Comparison of ENCODE assay signal across 30 cellular contexts in the genomic region with DNA sequence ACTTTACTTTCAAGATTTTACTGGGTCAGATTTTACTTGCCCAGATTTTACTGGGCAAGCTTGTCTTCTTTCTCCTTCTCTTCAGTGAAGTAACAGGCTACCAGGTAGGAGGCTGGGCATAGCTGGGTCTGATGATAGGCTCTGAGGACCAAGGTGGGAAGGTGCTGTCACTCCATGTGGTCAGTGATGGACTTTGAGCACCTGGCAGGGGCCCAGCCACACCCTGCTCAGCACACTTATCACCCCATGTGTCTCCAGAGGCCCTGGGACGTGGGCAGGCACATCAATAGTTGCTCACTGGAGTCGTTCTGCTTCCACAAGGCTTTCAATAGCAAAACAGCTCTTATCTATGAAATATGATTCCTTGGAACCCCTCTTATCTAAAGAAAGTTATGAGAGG.
"Had no signal": no experiment of that assay in that cellular context is flagged by ENCODE, and none has a peak within 500 bp of the region (broad histone marks: within the 10 kb centered on the region; RNA-seq: fewer than 3 reads in every experiment).

No MANE protein-coding gene starts in this region.

- DNase-seq: activated B cell treated with CpG ODN at 0.5 μM for 24 hours; activated CD4-positive, alpha-beta memory T cell treated with anti-CD3 and anti-CD28 coated beads for 36 hours; activated CD4-positive, alpha-beta T cell treated with anti-CD3 and anti-CD28 coated beads for 4 hours; activated CD4-positive, alpha-beta T cell treated with anti-CD3 and anti-CD28 coated beads, Interleukin-2, amount 10 ng/mL, durations not matched to agents 24 days and 14 days; activated CD4-positive, alpha-beta T cell treated with anti-CD3 and anti-CD28 coated beads, Interleukin-2, amount 50 U/mL, for 1 hour; activated CD4-positive, alpha-beta T cell treated with anti-CD3 and anti-CD28 coated beads, Interleukin-2, amount 50 U/mL, for 4 hours; activated CD4-positive, CD25-positive, alpha-beta regulatory T cell treated with anti-CD3 and anti-CD28 coated beads, Interleukin-2, amount 50 U/mL, for 72 hours; activated CD8-positive, alpha-beta memory T cell treated with anti-CD3 and anti-CD28 coated beads, Interleukin-2, amount 50 U/mL, for 4 hours; activated CD8-positive, alpha-beta T cell treated with anti-CD3 and anti-CD28 coated beads for 36 hours; activated effector memory CD4-positive, alpha-beta T cell treated with anti-CD3 and anti-CD28 coated beads, Interleukin-2, amount 50 U/mL, for 16 hours; activated gamma-delta T cell treated with Interleukin-2 at 50 U/mL for 16 hours; activated naive CD4-positive, alpha-beta T cell; activated naive CD4-positive, alpha-beta T cell treated with anti-CD3 and anti-CD28 coated beads for 36 hours; activated naive CD4-positive, alpha-beta T cell treated with anti-CD3 and anti-CD28 coated beads, Interleukin-2, amount 50 U/mL, for 16 hours; activated naive CD8-positive, alpha-beta T cell treated with anti-CD3 and anti-CD28 coated beads for 36 hours; activated T-cell treated with anti-CD3 and anti-CD28 coated beads for 4 hours; activated T-cell treated with anti-CD3 and anti-CD28 coated beads, Interleukin-2, amount 50 U/mL, for 1 hour; activated T-cell treated with anti-CD3 and anti-CD28 coated beads, Interleukin-2, amount 50 U/mL, for 4 hours; activated T-cell treated with anti-CD3 and anti-CD28 coated beads, Interleukin-2, amount 50 U/mL, for 72 hours; adrenal gland; amniotic stem cell; aorta; body of pancreas; brain microvascular endothelial cell; central memory CD4-positive, alpha-beta T cell; T-helper 1 cell; T-helper 2 cell; T-helper 9 cell had no signal

- ATAC-seq: activated CD8-positive, alpha-beta T cell treated with anti-CD3 and anti-CD28 coated beads for 36 hours; activated naive CD4-positive, alpha-beta T cell treated with anti-CD3 and anti-CD28 coated beads, Interleukin-2, amount 50 U/mL, for 72 hours; activated T-cell treated with anti-CD3 and anti-CD28 coated beads, Interleukin-2, amount 50 U/mL, for 4 hours; activated T-cell treated with anti-CD3 and anti-CD28 coated beads, Interleukin-2, amount 50 U/mL, for 72 hours; activated T-helper 17 cell treated with anti-CD3 and anti-CD28 coated beads, Interleukin-2, amount 50 U/mL, for 72 hours; body of pancreas had no signal
